Comparison of ENCODE assay signal across 9 cellular contexts in genomic region chr11:57325735-57326048, GRCh38. TPM values are rescaled to one million over a fixed set of nuclear protein-coding genes. Genes with fewer than 3 reads are reported as not detected.
DNase-seq lines count a peak whose midpoint lies in the region; ATAC-seq, FAIRE-seq and TF ChIP-seq lines count a peak whose summit lies in the region.
"Had no signal": no experiment of that assay in that cellular context is flagged by ENCODE, and none has a peak within 500 bp of the region (broad histone marks: within the 10 kb centered on the region; RNA-seq: fewer than 3 reads in every experiment).

No MANE protein-coding gene starts in this region.

- intact Hi-C loops in OCI-LY7 (cut with micrococcal nuclease; ENCODE audit: unreplicated experiment) (loop anchor here (1.0 to 5.0 kb wide), 4 partner anchors 10 to 1252 kb away; partner anchors contain the start of genes LPXN, SSRP1, TIMM10 and ZDHHC5), head of caudate nucleus (cut with DNase I) (no loop called here)

- no peak overlapping the region for H3K56ac ChIP-seq in H1 (replicated peaks; ENCODE audit: insufficient read length, low read depth, low read length)

- peaks cover 17% of the 10 kb centered on the region for H3K23me2 ChIP-seq in H1 (ENCODE audit: low read depth, low read length)

- no peak overlapping the region for H3K14ac ChIP-seq in H1 (ENCODE audit: insufficient read length)

- H3K27me3 Mint-ChIP-seq in natural killer cell treated with Interleukin-12 subunit alpha and Interleukin-12 subunit beta and Interleukin-15 and Interleukin-18, amount 100 ng/mL, for 72 hours = no peaks in the 10 kb centered on the region

- H2BK12ac ChIP-seq in H1 (ENCODE audit: low read depth, low read length) = peak overlapping the region; percentile 94; the same call in 1 of the 2 replicates

- POLR2A ChIA-PET in OCI-LY7 (lab: Charles Lee) (interaction anchor here (0.6 to 2.5 kb wide), 6 partner anchors 10 to 319 kb away, joined by 3 to 57 read pairs (median 3); partner anchors contain the start of gene SSRP1), H1 (lab: Charles Lee; ENCODE audit: partially characterized antibody) (interaction anchor here (0.8 to 45.7 kb wide), 25 partner anchors 1 to 315 kb away, joined by 3 to 1279 read pairs (median 5); partner anchors contain the start of genes P2RX3, RTN4RL2, SLC43A1 and SSRP1)

- peak overlapping the region; percentile 70 for H3K4me3 ChIP-seq in OCI-LY7 (ENCODE audit: low read depth, low read length, poor library complexity, severe bottlenecking)
- H3K4me3 ChIP-seq in H1 (ENCODE audit: extremely low read depth in 1 of 4, insufficient read depth in 2 of 4, low read depth in 3 of 4, low read length in 4 of 4) = peak overlapping the region; percentile 58 to 90 (median 73); a peak in 6 of 8 replicates

- no TSS peak for BruUV-seq in OCI-LY7 (replicated peaks; lab: Mats Ljungman, UMichigan)

- peaks cover 31% of the 10 kb centered on the region for H3K36me3 Mint-ChIP-seq in natural killer cell treated with Interleukin-12 subunit alpha and Interleukin-12 subunit beta and Interleukin-15 and Interleukin-18, amount 100 ng/mL, for 72 hours

- peaks cover 20% of the 10 kb centered on the region for H3K79me1 ChIP-seq in H1 (ENCODE audit: low read depth, low read length)

- H3K27ac ChIP-seq in OCI-LY7 (ENCODE audit: low read depth, low read length, poor library complexity, severe bottlenecking) (peak overlapping the region; percentile 86), H1 (ENCODE audit: low read depth, low read length) (peak overlapping the region; percentile 96)

- H3K18ac ChIP-seq in H1 (ENCODE audit: extremely low read depth, low read length) = peak overlapping the region; percentile 94; the same call in 1 of the 2 replicates

- TF ChIP-seq RAD21 in H1 (IDR thresholded peaks at IDR 0.05 in 1 of 2, conservative IDR thresholded peaks at IDR 0.05 in 1 of 2; ENCODE audit: low read depth in 2 of 2, low read length in 2 of 2) = no peak

- 84% methylated on average over 6 of the region's 6 CpGs; no CpG with 5 or more reads in 1 of the 2 experiments for WGBS in H1 (ENCODE audit: extremely low coverage in 1 of 2, insufficient coverage in 1 of 2, insufficient read length in 1 of 2, insufficient replicate concordance in 2 of 2, low coverage in 1 of 2, low lambda C conversion rate in 2 of 2, missing lambda C conversion rate in 1 of 2), 2 experiments

- no peak overlapping the region for H2BK120ac ChIP-seq in H1 (replicated peaks; ENCODE audit: low read depth, low read length)

- no peak for TF ChIP-seq POLR2A in H1 (IDR thresholded peaks at IDR 0.05; ENCODE audit: control extremely low read depth in 1 of 2, low read depth in 2 of 2, low read length in 2 of 2)

- no peak for TF ChIP-seq EP300 in H1 (IDR thresholded peaks at IDR 0.05; ENCODE audit: borderline replicate concordance in 1 of 2, low read depth in 2 of 2, low read length in 2 of 2)

- H3K36me3 ChIP-seq in OCI-LY7 (ENCODE audit: insufficient read depth, low read length) (peaks cover 55% of the 10 kb centered on the region), H1 (ENCODE audit: control insufficient read depth in 2 of 4, insufficient read depth in 4 of 4, low read length in 3 of 4) (peaks cover 27 to 56% (median 47%) of the 10 kb centered on the region in 4 experiments)

- H3K9me2 ChIP-seq in OCI-LY7 (ENCODE audit: insufficient read depth, low read length) = no peaks in the 10 kb centered on the region

- no peaks in the 10 kb centered on the region for H3K79me2 ChIP-seq in OCI-LY7 (ENCODE audit: insufficient read depth, low read depth, low read length)
- peaks cover 8 to 33% of the 10 kb centered on the region in 2 experiments for H3K79me2 ChIP-seq in H1 (ENCODE audit: control insufficient read depth in 1 of 2, insufficient read depth in 2 of 2, low read length in 2 of 2)

- H3K9me3 ChIP-seq in OCI-LY7 (ENCODE audit: low read length) = no peaks in the 10 kb centered on the region
- no peaks in the 10 kb centered on the region for H3K9me3 ChIP-seq in H1 (ENCODE audit: insufficient read depth in 2 of 2, low read depth in 1 of 2, low read length in 1 of 2)

- H2AFZ ChIP-seq in OCI-LY7 (ENCODE audit: low read length) (peak overlapping the region; percentile 64; the same call in 1 of the 2 replicates), H1 (ENCODE audit: low read length) (no peak overlapping the region)

- TF ChIP-seq CTCF in OCI-LY7 (conservative IDR thresholded peaks at IDR 0.05; ENCODE audit: low read length) (no peak), H1 (IDR thresholded peaks at IDR 0.05; ENCODE audit: control extremely low read depth in 1 of 3, insufficient read depth in 1 of 3, low read depth in 1 of 3, low read length in 3 of 3) (no peak)

- H4K20me1 ChIP-seq in OCI-LY7 (ENCODE audit: insufficient read depth, low read length) = no peaks in the 10 kb centered on the region
- peaks cover 3 to 5% of the 10 kb centered on the region in 2 experiments for H4K20me1 ChIP-seq in H1 (replicated peaks in 1 of 2; ENCODE audit: control insufficient read depth in 1 of 2, insufficient read depth in 2 of 2, low read length in 2 of 2)

- H3K4ac ChIP-seq in H1 (replicated peaks; ENCODE audit: insufficient read length, low read depth, low read length) = peak overlapping the region; percentile 84

- CTCF ChIA-PET in OCI-LY7 (lab: Charles Lee; ENCODE audit: unreplicated experiment) = interaction anchor here (1.5 to 2.2 kb wide), 2 partner anchors 10 to 315 kb away, joined by 5 to 7 read pairs; partner anchors contain the start of gene SSRP1
- CTCF ChIA-PET in H1 (lab: Charles Lee; ENCODE audit: partially characterized antibody) = interaction anchor here (1.2 to 2.7 kb wide), 7 partner anchors 9 to 168 kb away, joined by 3 to 20 read pairs (median 4); partner anchors contain the start of gene P2RX3

- peak overlapping the region; percentile 88; the same call in 1 of the 2 replicates for H2BK15ac ChIP-seq in H1 (ENCODE audit: low read length)

- H2AK5ac ChIP-seq in H1 (ENCODE audit: low read depth, low read length) = no peak overlapping the region

- H3K4me1 ChIP-seq in OCI-LY7 (ENCODE audit: insufficient read depth, low read length, poor library complexity, severe bottlenecking) (peaks cover 28% of the 10 kb centered on the region), H1 (replicated peaks in 1 of 4; ENCODE audit: control insufficient read depth in 3 of 4, insufficient read depth in 4 of 4, low read length in 3 of 4) (peaks cover 0 to 24% (median 19%) of the 10 kb centered on the region in 4 experiments; a peak in 6 of 7 replicates)

- peak overlapping the region; percentile 83 to 95 for H3K27ac Mint-ChIP-seq in natural killer cell treated with Interleukin-12 subunit alpha and Interleukin-12 subunit beta and Interleukin-15 and Interleukin-18, amount 100 ng/mL, for 72 hours

- no peak for FAIRE-seq in H1 (lab: Jason Lieb, UNC)

- H3K9ac ChIP-seq in H1 (replicated peaks in 1 of 4; ENCODE audit: extremely low read depth in 1 of 4, low read depth in 3 of 4, low read length in 3 of 4) = peak overlapping the region in 3 of 4 experiments; percentile 82 to 91 (median 88); a peak in 6 of 7 replicates

- DNase-seq in GM19240 (ENCODE audit: insufficient read length, low spot score) (peak; percentile 33), OCI-LY7 (ENCODE audit: low spot score) (peak; percentile 19), H1 (ENCODE audit: low read depth in 1 of 2, low spot score in 2 of 2) (no peak), T1000 (lab: John Stamatoyannopoulos, UW) (no peak), head of caudate nucleus (no peak)
- no peak for DNase-seq in natural killer cell treated with Interleukin-12 subunit alpha and Interleukin-12 subunit beta and Interleukin-15 and Interleukin-18, amount 100 ng/mL, for 72 hours (ENCODE audit: low spot score)
- no peak for DNase-seq in stimulated activated CD4-positive, alpha-beta T cell treated with anti-CD3 and anti-CD28 coated beads, Interleukin-15, amount 100 ng/mL, for 24 hours

- H3K4me2 ChIP-seq in OCI-LY7 (ENCODE audit: low read length) (peak overlapping the region; percentile 97), H1 (ENCODE audit: insufficient read depth in 1 of 2, low read depth in 2 of 2, low read length in 2 of 2) (peak overlapping the region; percentile 91 to 96)

- ATAC-seq in natural killer cell treated with Interleukin-12 subunit alpha and Interleukin-12 subunit beta and Interleukin-15 and Interleukin-18, amount 100 ng/mL, for 72 hours = no peak

- no peaks in the 10 kb centered on the region for H3K9me3 Mint-ChIP-seq in natural killer cell treated with Interleukin-12 subunit alpha and Interleukin-12 subunit beta and Interleukin-15 and Interleukin-18, amount 100 ng/mL, for 72 hours

- peak overlapping the region; percentile 96; the same call in 1 of the 2 replicates for H4K8ac ChIP-seq in H1 (ENCODE audit: extremely low read depth, insufficient read depth, low read length)

- H2BK5ac ChIP-seq in H1 (ENCODE audit: low read depth, low read length) = peak overlapping the region; percentile 94

- peak overlapping the region; percentile 89 for H3K4me3 Mint-ChIP-seq in natural killer cell treated with Interleukin-12 subunit alpha and Interleukin-12 subunit beta and Interleukin-15 and Interleukin-18, amount 100 ng/mL, for 72 hours

- H3K23ac ChIP-seq in H1 (ENCODE audit: insufficient read length) = no peak overlapping the region

- H3K4me1 Mint-ChIP-seq in natural killer cell treated with Interleukin-12 subunit alpha and Interleukin-12 subunit beta and Interleukin-15 and Interleukin-18, amount 100 ng/mL, for 72 hours (ENCODE audit: low read depth in 2 of 2) = peaks cover 26 to 35% of the 10 kb centered on the region in 2 donors

- no peak overlapping the region for H2BK20ac ChIP-seq in H1 (ENCODE audit: low read length)

- no peaks in the 10 kb centered on the region for H3K27me3 ChIP-seq in H1 (replicated peaks in 1 of 4; ENCODE audit: control insufficient read depth in 3 of 4, extremely low read depth in 1 of 4, insufficient read depth in 3 of 4, low read length in 3 of 4)

- H4K91ac ChIP-seq in H1 (replicated peaks; ENCODE audit: insufficient read length, low read length) = peak overlapping the region; percentile 79

- H4K5ac ChIP-seq in H1 (ENCODE audit: insufficient read length, low read depth, low read length) = peak overlapping the region; percentile 77

RNA-seq across cellular contexts. Expression of gene TNKS1BP1, which starts 0.9 kb away (rescaled TPM):
- 5.3 and 6.4 TPM in 2 replicates for total RNA-seq in OCI-LY7 (2014; rRNA removed; shearing (Covaris generic))
- total RNA-seq in OCI-LY7 (2022) = 16.4 and 19.7 TPM in 2 replicates
- 122 TPM in 2 replicates for total RNA-seq in H1 (2021; fragmentation: NEBNext Ultra II Directional; extraction: Animal tissue kit (Norgen Biotek cat#: 25700))
- 50.0 and 72.3 TPM in 2 replicates for polyA plus RNA-seq in H1 (2011; rRNA removed)
- polyA plus RNA-seq in H1 (2011; cell fraction: cytosol; rRNA removed) = 35.2 TPM
- 113 TPM for polyA plus RNA-seq in H1 (2011; cell fraction: nucleus; rRNA removed)
- polyA plus RNA-seq in H1 (2012, experiment 1 of 2) = 95.5 to 126 TPM (median 111 TPM) in 4 replicates
- polyA plus RNA-seq in H1 (2012, experiment 2 of 2) = 120 TPM
- 157 TPM for polyA plus RNA-seq in H1 (2013, experiment 1 of 2)
- polyA plus RNA-seq in H1 (2013, experiment 2 of 2) = 155 TPM
- polyA minus RNA-seq in H1 (2011; rRNA and poly(A)+ RNA removed) = 48.2 and 84.0 TPM in 2 replicates
- 38.4 TPM for polyA minus RNA-seq in H1 (2011; cell fraction: cytosol; rRNA and poly(A)+ RNA removed)
- polyA minus RNA-seq in H1 (2011; cell fraction: nucleus; rRNA and poly(A)+ RNA removed) = 45.4 TPM
- 1 to 10 TPM; 3.0 to 3.2 TPM for total RNA-seq in natural killer cell treated with Interleukin-12 subunit alpha and Interleukin-12 subunit beta and Interleukin-15 and Interleukin-18, amount 100 ng/mL, for 72 hours

RNA-seq across cellular contexts. Expression of gene SSRP1, which starts 10.0 kb away (rescaled TPM):
- 146 and 185 TPM in 2 replicates for total RNA-seq in OCI-LY7 (2014; rRNA removed; shearing (Covaris generic))
- 216 and 221 TPM in 2 replicates for total RNA-seq in OCI-LY7 (2022)
- 259 and 261 TPM in 2 replicates for total RNA-seq in H1 (2021; fragmentation: NEBNext Ultra II Directional; extraction: Animal tissue kit (Norgen Biotek cat#: 25700))
- 281 and 364 TPM in 2 replicates for polyA plus RNA-seq in H1 (2011; rRNA removed)
- polyA plus RNA-seq in H1 (2011; cell fraction: cytosol; rRNA removed) = 259 TPM
- polyA plus RNA-seq in H1 (2011; cell fraction: nucleus; rRNA removed) = 297 TPM
- 235 to 263 TPM (median 247 TPM) in 4 replicates for polyA plus RNA-seq in H1 (2012, experiment 1 of 2)
- 71.5 TPM for polyA plus RNA-seq in H1 (2012, experiment 2 of 2)
- 195 TPM for polyA plus RNA-seq in H1 (2013, experiment 1 of 2)
- 189 TPM for polyA plus RNA-seq in H1 (2013, experiment 2 of 2)
- polyA minus RNA-seq in H1 (2011; rRNA and poly(A)+ RNA removed) = 260 and 261 TPM in 2 replicates
- polyA minus RNA-seq in H1 (2011; cell fraction: cytosol; rRNA and poly(A)+ RNA removed) = 101 TPM
- polyA minus RNA-seq in H1 (2011; cell fraction: nucleus; rRNA and poly(A)+ RNA removed) = 72.8 TPM
- 100 to 1,000 TPM; 143 to 210 TPM for total RNA-seq in natural killer cell treated with Interleukin-12 subunit alpha and Interleukin-12 subunit beta and Interleukin-15 and Interleukin-18, amount 100 ng/mL, for 72 hours

RNA-seq across cellular contexts. Expression of gene P2RX3, which starts 12.5 kb away (rescaled TPM):
- total RNA-seq in OCI-LY7 (2014; rRNA removed; shearing (Covaris generic)) = not detected in 2 replicates
- not detected in 2 replicates for total RNA-seq in OCI-LY7 (2022)
- total RNA-seq in H1 (2021; fragmentation: NEBNext Ultra II Directional; extraction: Animal tissue kit (Norgen Biotek cat#: 25700)) = 0.29 and 0.47 TPM in 2 replicates
- polyA plus RNA-seq in H1 (2011; rRNA removed) = 0.45 and 1.1 TPM in 2 replicates
- 0.83 TPM for polyA plus RNA-seq in H1 (2011; cell fraction: cytosol; rRNA removed)
- 1.2 TPM for polyA plus RNA-seq in H1 (2011; cell fraction: nucleus; rRNA removed)
- polyA plus RNA-seq in H1 (2012, experiment 1 of 2) = 0.21 to 0.52 TPM (median 0.31 TPM) in 4 replicates
- 0.76 TPM for polyA plus RNA-seq in H1 (2012, experiment 2 of 2)
- polyA plus RNA-seq in H1 (2013, experiment 1 of 2) = 0.16 TPM
- 0.15 TPM for polyA plus RNA-seq in H1 (2013, experiment 2 of 2)
- polyA minus RNA-seq in H1 (2011; rRNA and poly(A)+ RNA removed) = 0.49 and 0.54 TPM in 2 replicates
- polyA minus RNA-seq in H1 (2011; cell fraction: cytosol; rRNA and poly(A)+ RNA removed) = 1.4 TPM
- polyA minus RNA-seq in H1 (2011; cell fraction: nucleus; rRNA and poly(A)+ RNA removed) = 1.5 TPM
- total RNA-seq in natural killer cell treated with Interleukin-12 subunit alpha and Interleukin-12 subunit beta and Interleukin-15 and Interleukin-18, amount 100 ng/mL, for 72 hours = not detected
- total RNA-seq: activated CD8-positive, alpha-beta memory T cell treated with anti-CD3 and anti-CD28 coated beads for 36 hours had no signal

RNA-seq across cellular contexts. Expression of gene PRG3, which starts 55.3 kb away (rescaled TPM):
- not detected in 2 replicates for total RNA-seq in OCI-LY7 (2014; rRNA removed; shearing (Covaris generic))
- not detected in 2 replicates for total RNA-seq in OCI-LY7 (2022)
- not detected in 2 replicates for total RNA-seq in H1 (2021; fragmentation: NEBNext Ultra II Directional; extraction: Animal tissue kit (Norgen Biotek cat#: 25700))
- polyA plus RNA-seq in H1 (2011; rRNA removed) = not detected in 2 replicates
- not detected for polyA plus RNA-seq in H1 (2011; cell fraction: cytosol; rRNA removed)
- not detected for polyA plus RNA-seq in H1 (2011; cell fraction: nucleus; rRNA removed)
- polyA plus RNA-seq in H1 (2012, experiment 1 of 2) = not detected in 4 replicates
- polyA plus RNA-seq in H1 (2012, experiment 2 of 2) = not detected
- polyA plus RNA-seq in H1 (2013, experiment 1 of 2) = not detected
- not detected for polyA plus RNA-seq in H1 (2013, experiment 2 of 2)
- not detected in 2 replicates for polyA minus RNA-seq in H1 (2011; rRNA and poly(A)+ RNA removed)
- polyA minus RNA-seq in H1 (2011; cell fraction: cytosol; rRNA and poly(A)+ RNA removed) = not detected
- not detected for polyA minus RNA-seq in H1 (2011; cell fraction: nucleus; rRNA and poly(A)+ RNA removed)
- not detected for total RNA-seq in natural killer cell treated with Interleukin-12 subunit alpha and Interleukin-12 subunit beta and Interleukin-15 and Interleukin-18, amount 100 ng/mL, for 72 hours
- total RNA-seq: activated CD8-positive, alpha-beta memory T cell treated with anti-CD3 and anti-CD28 coated beads for 36 hours; subcutaneous adipose tissue had no signal

Comparison
In these comparisons a context has a peak if more than half of its experiments do, and no peak if none do; other contexts are left out.
1. DNase-seq: peak in GM19240 (single experiment) and OCI-LY7 (single experiment); none in H1 (0 of 2), natural killer cell treated with Interleukin-12 subunit alpha and Interleukin-12 subunit beta and Interleukin-15 and Interleukin-18, amount 100 ng/mL, for 72 hours (single experiment), T1000 (single experiment), head of caudate nucleus (0 of 42) and stimulated activated CD4-positive, alpha-beta T cell treated with anti-CD3 and anti-CD28 coated beads, Interleukin-15, amount 100 ng/mL, for 24 hours (single experiment).